In the genomic region with DNA sequence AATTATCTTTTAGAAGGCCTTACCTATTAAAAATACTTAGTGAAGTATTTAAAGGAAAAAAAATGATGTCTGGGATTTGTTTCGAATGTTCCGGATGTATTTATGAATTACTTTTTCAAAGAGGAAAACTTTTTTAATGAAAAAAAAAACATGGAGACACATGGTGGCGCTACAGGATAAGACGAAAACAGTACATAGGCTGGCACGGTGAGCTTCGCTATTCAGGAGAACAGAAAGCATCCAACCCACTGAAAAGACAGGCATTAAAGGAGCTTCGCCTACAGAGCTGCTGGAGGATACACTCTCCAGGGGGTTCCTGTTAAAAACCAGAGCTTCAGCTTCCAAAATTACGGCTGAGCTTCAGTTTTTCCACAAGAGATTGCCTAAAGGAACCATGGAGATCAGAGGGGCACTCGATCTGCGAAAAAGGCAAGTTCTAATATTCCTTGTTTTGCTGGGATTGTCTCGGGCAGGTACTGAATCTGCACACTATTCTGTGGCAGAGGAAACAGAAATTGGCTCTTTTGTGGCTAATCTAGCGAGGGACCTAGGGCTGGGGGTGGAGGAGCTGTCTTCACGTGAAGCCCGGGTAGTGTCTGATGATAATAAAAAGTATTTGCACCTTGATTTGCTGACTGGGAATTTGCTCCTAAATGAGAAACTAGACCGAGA, we compare ENCODE assay signal across 9 cellular contexts. TPM values are rescaled to one million over a fixed set of nuclear protein-coding genes. Genes with fewer than 3 reads are reported as not detected.
A peak's percentile ranks its signal among the peaks of the same experiment; 100 is the strongest.
DNase-seq lines count a peak whose midpoint lies in the region; ATAC-seq and TF ChIP-seq lines count a peak whose summit lies in the region.
"Had no signal": no experiment of that assay in that cellular context is flagged by ENCODE, and none has a peak within 500 bp of the region (broad histone marks: within the 10 kb centered on the region; RNA-seq: fewer than 3 reads in every experiment).

A gene (plus strand): TSS at position 232 of the 672 bp plus-strand sequence. CDS start 163 bp downstream, at position 395.

- H3K36me3 ChIP-seq in mucosa of descending colon (ENCODE audit: low read depth) = no peaks in the 10 kb centered on the region

- ATAC-seq in activated CD8-positive, alpha-beta T cell treated with anti-CD3 and anti-CD28 coated beads for 36 hours = no peak
- ATAC-seq in activated CD8-positive, alpha-beta T cell treated with anti-CD3 and anti-CD28 coated beads, Interleukin-2, amount 10 ng/mL, durations not matched to agents 7 days and 5 days = no peak
- peak; percentile 36 for ATAC-seq in mucosa of descending colon
- ATAC-seq in GM19467 (IDR thresholded peaks at IDR 0.05; ENCODE audit: unreplicated experiment) = no peak
- ATAC-seq in GM18867 (IDR thresholded peaks at IDR 0.05; ENCODE audit: unreplicated experiment) = no peak
- no peak for ATAC-seq in GM21576 (IDR thresholded peaks at IDR 0.05; ENCODE audit: unreplicated experiment)
- ATAC-seq: body of pancreas had no signal

- peaks cover 84% of the 10 kb centered on the region for H3K9me3 ChIP-seq in mucosa of descending colon

- intact Hi-C loops in activated CD8-positive, alpha-beta T cell treated with anti-CD3 and anti-CD28 coated beads for 36 hours (cut with micrococcal nuclease) = no loop called here
- intact Hi-C loops in mucosa of descending colon (cut with DNase I, micrococcal nuclease) = no loop called here

- H3K27me3 Mint-ChIP-seq in activated CD8-positive, alpha-beta T cell treated with anti-CD3 and anti-CD28 coated beads for 36 hours = peaks cover 38% of the 10 kb centered on the region
- peaks cover 5% of the 10 kb centered on the region for H3K27me3 Mint-ChIP-seq in activated CD8-positive, alpha-beta T cell treated with anti-CD3 and anti-CD28 coated beads, Interleukin-2, amount 10 ng/mL, durations not matched to agents 7 days and 5 days (ENCODE audit: low read depth)
- no peaks in the 10 kb centered on the region for H3K27me3 Mint-ChIP-seq in brain

- no peak within 1 kb of the TSS for H3K4me3 Mint-ChIP-seq in activated CD8-positive, alpha-beta T cell treated with anti-CD3 and anti-CD28 coated beads for 36 hours
- no peak within 1 kb of the TSS for H3K4me3 Mint-ChIP-seq in activated CD8-positive, alpha-beta T cell treated with anti-CD3 and anti-CD28 coated beads, Interleukin-2, amount 10 ng/mL, durations not matched to agents 7 days and 5 days
- peak within 1 kb of the TSS; percentile 76 to 87 (median 84) for H3K4me3 Mint-ChIP-seq in brain

- H3K4me1 Mint-ChIP-seq in activated CD8-positive, alpha-beta T cell treated with anti-CD3 and anti-CD28 coated beads for 36 hours (ENCODE audit: low read depth) = peaks cover 2% of the 10 kb centered on the region
- H3K4me1 Mint-ChIP-seq in activated CD8-positive, alpha-beta T cell treated with anti-CD3 and anti-CD28 coated beads, Interleukin-2, amount 10 ng/mL, durations not matched to agents 7 days and 5 days (ENCODE audit: low read depth) = no peaks in the 10 kb centered on the region
- peaks cover 4% of the 10 kb centered on the region for H3K4me1 Mint-ChIP-seq in brain

- no peaks in the 10 kb centered on the region for H3K4me1 ChIP-seq in mucosa of descending colon (ENCODE audit: low read depth)
- H3K4me1 ChIP-seq: body of pancreas had no signal

- CTCF ChIA-PET in activated CD8-positive, alpha-beta T cell treated with anti-CD3 and anti-CD28 coated beads for 36 hours (lab: Charles Lee) = interaction anchor here (0.6 to 2.2 kb wide), 14 partner anchors 9 to 341 kb away, joined by 3 to 8 read pairs (median 4); a partner anchor contains a TSS
- CTCF ChIA-PET in activated CD8-positive, alpha-beta T cell treated with anti-CD3 and anti-CD28 coated beads, Interleukin-2, amount 10 ng/mL, durations not matched to agents 7 days and 5 days (lab: Charles Lee) = interaction anchor here (0.8 to 1.7 kb wide), 9 partner anchors 36 to 345 kb away, joined by 3 to 6 read pairs (median 4); a partner anchor contains a TSS

- POLR2A ChIA-PET in activated CD8-positive, alpha-beta T cell treated with anti-CD3 and anti-CD28 coated beads for 36 hours (lab: Charles Lee) = no interaction called here
- POLR2A ChIA-PET in activated CD8-positive, alpha-beta T cell treated with anti-CD3 and anti-CD28 coated beads, Interleukin-2, amount 10 ng/mL, durations not matched to agents 7 days and 5 days (lab: Charles Lee) = no interaction called here

- TF ChIP-seq CTCF in activated CD8-positive, alpha-beta T cell treated with anti-CD3 and anti-CD28 coated beads for 36 hours (IDR thresholded peaks at IDR 0.05) = peak; percentile 33
- peak; percentile 41 to 43 for TF ChIP-seq CTCF in brain (conservative IDR thresholded peaks at IDR 0.05)
- TF ChIP-seq CTCF in mucosa of descending colon (IDR thresholded peaks at IDR 0.05) = no peak

- H3K27ac Mint-ChIP-seq in activated CD8-positive, alpha-beta T cell treated with anti-CD3 and anti-CD28 coated beads for 36 hours = no peak within 1 kb of the TSS
- H3K27ac Mint-ChIP-seq in activated CD8-positive, alpha-beta T cell treated with anti-CD3 and anti-CD28 coated beads, Interleukin-2, amount 10 ng/mL, durations not matched to agents 7 days and 5 days = no peak within 1 kb of the TSS
- H3K27ac Mint-ChIP-seq in brain = peak within 1 kb of the TSS; percentile 53 to 95 (median 93)

- H3K36me3 Mint-ChIP-seq in activated CD8-positive, alpha-beta T cell treated with anti-CD3 and anti-CD28 coated beads for 36 hours (ENCODE audit: low read depth) = peaks cover 4% of the 10 kb centered on the region
- no peaks in the 10 kb centered on the region for H3K36me3 Mint-ChIP-seq in activated CD8-positive, alpha-beta T cell treated with anti-CD3 and anti-CD28 coated beads, Interleukin-2, amount 10 ng/mL, durations not matched to agents 7 days and 5 days (ENCODE audit: low read depth)
- peaks cover 91% of the 10 kb centered on the region for H3K36me3 Mint-ChIP-seq in brain

- H3K4me3 ChIP-seq in mucosa of descending colon = no peak within 1 kb of the TSS
- H3K4me3 ChIP-seq: body of pancreas had no signal

- H3K9me3 Mint-ChIP-seq in activated CD8-positive, alpha-beta T cell treated with anti-CD3 and anti-CD28 coated beads for 36 hours = peaks cover 8% of the 10 kb centered on the region
- peaks cover 14% of the 10 kb centered on the region for H3K9me3 Mint-ChIP-seq in activated CD8-positive, alpha-beta T cell treated with anti-CD3 and anti-CD28 coated beads, Interleukin-2, amount 10 ng/mL, durations not matched to agents 7 days and 5 days (ENCODE audit: insufficient read depth)
- H3K9me3 Mint-ChIP-seq in brain = peaks cover 59 to 91% (median 90%) of the 10 kb centered on the region in 5 experiments

- DNase-seq in activated CD8-positive, alpha-beta T cell treated with anti-CD3 and anti-CD28 coated beads for 36 hours = no peak
- DNase-seq in activated CD8-positive, alpha-beta T cell treated with anti-CD3 and anti-CD28 coated beads, Interleukin-2, amount 10 ng/mL, durations not matched to agents 7 days and 5 days = no peak
- peak; percentile 34 for DNase-seq in NCI-H2029 (lab: John Stamatoyannopoulos, UW)
- DNase-seq in mucosa of descending colon = no peak

RNA-seq across cellular contexts. Expression of the gene that starts here (rescaled TPM):
- not detected for total RNA-seq in activated CD8-positive, alpha-beta T cell treated with anti-CD3 and anti-CD28 coated beads for 36 hours
- total RNA-seq in activated CD8-positive, alpha-beta T cell treated with anti-CD3 and anti-CD28 coated beads, Interleukin-2, amount 10 ng/mL, durations not matched to agents 7 days and 5 days = not detected
- polyA plus RNA-seq in brain (ENCODE audit: insufficient read depth, low read depth, low replicate concordance) = 1.8 TPM
- total RNA-seq in mucosa of descending colon = 1 to 10 TPM in 2 of 3 donors, under 1 TPM in 1; 0.98 to 6.1 (median 2.0) TPM

Comparison
In these comparisons a context has a peak if more than half of its experiments do, and no peak if none do; other contexts are left out.
1. H3K27ac Mint-ChIP-seq: peak in brain (5 of 5); none in activated CD8-positive, alpha-beta T cell treated with anti-CD3 and anti-CD28 coated beads for 36 hours (single experiment) and activated CD8-positive, alpha-beta T cell treated with anti-CD3 and anti-CD28 coated beads, Interleukin-2, amount 10 ng/mL, durations not matched to agents 7 days and 5 days (single experiment).
2. H3K4me3 Mint-ChIP-seq: peak in brain (5 of 5); none in activated CD8-positive, alpha-beta T cell treated with anti-CD3 and anti-CD28 coated beads for 36 hours (single experiment) and activated CD8-positive, alpha-beta T cell treated with anti-CD3 and anti-CD28 coated beads, Interleukin-2, amount 10 ng/mL, durations not matched to agents 7 days and 5 days (single experiment).